Comparison of ENCODE assay signal across 8 cellular contexts in genomic region chr11:65487467-65488272, GRCh38. TPM values are rescaled to one million over a fixed set of nuclear protein-coding genes. Genes with fewer than 3 reads are reported as not detected.
DNase-seq lines count a peak whose midpoint lies in the region; ATAC-seq and TF ChIP-seq lines count a peak whose summit lies in the region.

No MANE protein-coding gene starts in this region.

- peaks cover 63% of the 10 kb centered on the region for H3K79me2 ChIP-seq in GM23248 (ENCODE audit: insufficient read depth)

- H3K4me3 ChIP-seq in GM23248 (peak overlapping the region; percentile 53), endocrine pancreas (ENCODE audit: control insufficient read depth, insufficient read depth, low read length) (no peak overlapping the region), right lobe of liver (no peak overlapping the region)

- intact Hi-C loops in Calu3 (cut with micrococcal nuclease; ENCODE audit: unreplicated experiment) (no loop called here), right lobe of liver (cut with DNase I) (no loop called here)

- H3K4me1 Mint-ChIP-seq in Calu3 (ENCODE audit: low read depth, unreplicated experiment): peaks cover 69% of the 10 kb centered on the region
- H3K4me1 Mint-ChIP-seq in stimulated activated naive CD8-positive, alpha-beta T cell treated with anti-CD3 and anti-CD28 coated beads, Interleukin-15, Interleukin-2, amounts not matched to agents 100 ng/mL and 50 ng/mL, for 24 hours (ENCODE audit: low read depth): peaks cover 67% of the 10 kb centered on the region

- CTCF ChIA-PET in Calu3 (lab: Charles Lee): interaction anchor here (0.5 to 3.3 kb wide), 7 partner anchors 9 to 609 kb away, joined by 3 to 20 read pairs (median 4); partner anchors contain the start of gene EHD1

- no peaks in the 10 kb centered on the region for H4K20me1 ChIP-seq in GM23248 (ENCODE audit: insufficient read depth)

- no peaks in the 10 kb centered on the region for H3K27me3 Mint-ChIP-seq in Calu3 (ENCODE audit: unreplicated experiment)
- H3K27me3 Mint-ChIP-seq in stimulated activated naive CD8-positive, alpha-beta T cell treated with anti-CD3 and anti-CD28 coated beads, Interleukin-15, Interleukin-2, amounts not matched to agents 100 ng/mL and 50 ng/mL, for 24 hours: no peaks in the 10 kb centered on the region

- H3K27ac Mint-ChIP-seq in Calu3 (ENCODE audit: unreplicated experiment): peak overlapping the region; percentile 94
- peak overlapping the region; percentile 86 for H3K27ac Mint-ChIP-seq in stimulated activated naive CD8-positive, alpha-beta T cell treated with anti-CD3 and anti-CD28 coated beads, Interleukin-15, Interleukin-2, amounts not matched to agents 100 ng/mL and 50 ng/mL, for 24 hours

- peak overlapping the region; percentile 82 for H3K4me2 ChIP-seq in GM23248 (ENCODE audit: unreplicated experiment)

- H3K4me3 Mint-ChIP-seq in Calu3 (ENCODE audit: low read depth, unreplicated experiment): peak overlapping the region; percentile 44
- H3K4me3 Mint-ChIP-seq in stimulated activated naive CD8-positive, alpha-beta T cell treated with anti-CD3 and anti-CD28 coated beads, Interleukin-15, Interleukin-2, amounts not matched to agents 100 ng/mL and 50 ng/mL, for 24 hours: peak overlapping the region; percentile 58

- H2AFZ ChIP-seq in GM23248: peak overlapping the region; percentile 12; the same call in 1 of the 2 replicates

- peak overlapping the region; percentile 100 for H3K27ac ChIP-seq in GM23248
- H3K27ac ChIP-seq in right lobe of liver: peak overlapping the region; percentile 76 to 92 (median 78)

- H3K9ac ChIP-seq in GM23248 (peak overlapping the region; percentile 91), endocrine pancreas (ENCODE audit: control insufficient read depth, insufficient read depth, low read length) (peak overlapping the region; percentile 82)

- no peaks in the 10 kb centered on the region for H3K9me2 ChIP-seq in GM23248 (ENCODE audit: insufficient read depth)

- H3K36me3 ChIP-seq in GM23248 (ENCODE audit: low read depth) (no peaks in the 10 kb centered on the region), endocrine pancreas (ENCODE audit: control insufficient read depth, insufficient read depth, low read length) (no peaks in the 10 kb centered on the region), right lobe of liver (no peaks in the 10 kb centered on the region)

- no peaks in the 10 kb centered on the region for H3K9me3 Mint-ChIP-seq in Calu3 (ENCODE audit: low read depth, unreplicated experiment)
- no peaks in the 10 kb centered on the region for H3K9me3 Mint-ChIP-seq in stimulated activated naive CD8-positive, alpha-beta T cell treated with anti-CD3 and anti-CD28 coated beads, Interleukin-15, Interleukin-2, amounts not matched to agents 100 ng/mL and 50 ng/mL, for 24 hours

- in situ Hi-C loops in GM23248 (cut with MboI): no loop called here

- H3K36me3 Mint-ChIP-seq in Calu3 (ENCODE audit: insufficient read depth, unreplicated experiment): peaks cover 50% of the 10 kb centered on the region
- no peaks in the 10 kb centered on the region for H3K36me3 Mint-ChIP-seq in stimulated activated naive CD8-positive, alpha-beta T cell treated with anti-CD3 and anti-CD28 coated beads, Interleukin-15, Interleukin-2, amounts not matched to agents 100 ng/mL and 50 ng/mL, for 24 hours (ENCODE audit: low read depth)

- BruUV-seq in Calu3 (replicated peaks; lab: Mats Ljungman, UMichigan): no TSS peak

- H3K4me1 ChIP-seq in GM23248 (ENCODE audit: insufficient read depth) (peaks cover 75% of the 10 kb centered on the region), endocrine pancreas (ENCODE audit: control insufficient read depth, insufficient read depth, low read length) (peaks cover 5% of the 10 kb centered on the region), right lobe of liver (peaks cover 0 to 26% (median 20%) of the 10 kb centered on the region in 4 donors)

- WGBS in GM23248 (ENCODE audit: low coverage in 1 of 2, low lambda C conversion rate in 2 of 2, missing lambda C conversion rate in 2 of 2), 2 experiments: 14% methylated on average over 17 of the region's 17 CpGs
- whole genome bisulfite sequencing in right lobe of liver (ENCODE audit: insufficient coverage, low coverage, low lambda C conversion rate, missing lambda C conversion rate): 15% methylated on average over 11 of the region's 17 CpGs

- DNase-seq in Calu3: peak; percentile 97
- DNase-seq in GM23248: peak; percentile 100
- peak; percentile 99 for DNase-seq in NCI-H146 (lab: John Stamatoyannopoulos, UW)
- peak; percentile 93 for DNase-seq in SKM-1 treated with dmso at 0.1 percent for 144 hours (lab: John Stamatoyannopoulos, UW; ENCODE audit: unreplicated experiment)
- DNase-seq in right lobe of liver: peak; percentile 94 to 96 (median 95)

- H3K9me3 ChIP-seq in GM23248 (ENCODE audit: low read depth) (no peaks in the 10 kb centered on the region), endocrine pancreas (ENCODE audit: control insufficient read depth, low read length) (no peaks in the 10 kb centered on the region), right lobe of liver (no peaks in the 10 kb centered on the region)

- no peak for TF ChIP-seq POLR2A in right lobe of liver (IDR thresholded peaks at IDR 0.05)

- H3F3A ChIP-seq in GM23248 (ENCODE audit: insufficient read depth): peaks cover 69% of the 10 kb centered on the region

- H3K27me3 ChIP-seq in GM23248 (replicated peaks; ENCODE audit: insufficient read depth) (no peaks in the 10 kb centered on the region), endocrine pancreas (ENCODE audit: control insufficient read depth, insufficient read depth, low read length) (no peaks in the 10 kb centered on the region), right lobe of liver (no peaks in the 10 kb centered on the region)

- TF ChIP-seq CTCF in Calu3 (IDR thresholded peaks at IDR 0.05; ENCODE audit: unreplicated experiment): no peak
- no peak for TF ChIP-seq CTCF in right lobe of liver (IDR thresholded peaks at IDR 0.05)

- peak; percentile 81 to 91 (median 86) for ATAC-seq in right lobe of liver
- ATAC-seq in HG02678 (IDR thresholded peaks at IDR 0.05; ENCODE audit: unreplicated experiment): no peak

RNA-seq across cellular contexts. Expression of gene MALAT1, which starts 11.2 kb away (rescaled TPM):
- total RNA-seq in Calu3 (2022) (8,437 and 9,950 TPM in 2 replicates), right lobe of liver (1,000 to 10,000 TPM; 2,716 to 5,163 (median 3,933) TPM)
- total RNA-seq in GM23248 (2014; rRNA removed; shearing (Covaris generic)): 2,638 and 3,272 TPM in 2 replicates
- polyA plus RNA-seq in GM23248 (2016; fragmentation: Nextera tagmentation; extraction: Ambion mirVana): 7,376 and 13,207 TPM in 2 replicates

RNA-seq across cellular contexts. Expression of gene SCYL1, which starts 37.2 kb away (rescaled TPM):
- 47.8 and 53.6 TPM in 2 replicates for total RNA-seq in Calu3 (2022)
- 115 and 133 TPM in 2 replicates for total RNA-seq in GM23248 (2014; rRNA removed; shearing (Covaris generic))
- polyA plus RNA-seq in GM23248 (2016; fragmentation: Nextera tagmentation; extraction: Ambion mirVana): 90.7 and 98.6 TPM in 2 replicates
- 10 to 100 TPM; 51.3 to 82.3 (median 57.0) TPM for total RNA-seq in right lobe of liver
